Comparison of ENCODE assay signal across 21 cellular contexts in the genomic region with DNA sequence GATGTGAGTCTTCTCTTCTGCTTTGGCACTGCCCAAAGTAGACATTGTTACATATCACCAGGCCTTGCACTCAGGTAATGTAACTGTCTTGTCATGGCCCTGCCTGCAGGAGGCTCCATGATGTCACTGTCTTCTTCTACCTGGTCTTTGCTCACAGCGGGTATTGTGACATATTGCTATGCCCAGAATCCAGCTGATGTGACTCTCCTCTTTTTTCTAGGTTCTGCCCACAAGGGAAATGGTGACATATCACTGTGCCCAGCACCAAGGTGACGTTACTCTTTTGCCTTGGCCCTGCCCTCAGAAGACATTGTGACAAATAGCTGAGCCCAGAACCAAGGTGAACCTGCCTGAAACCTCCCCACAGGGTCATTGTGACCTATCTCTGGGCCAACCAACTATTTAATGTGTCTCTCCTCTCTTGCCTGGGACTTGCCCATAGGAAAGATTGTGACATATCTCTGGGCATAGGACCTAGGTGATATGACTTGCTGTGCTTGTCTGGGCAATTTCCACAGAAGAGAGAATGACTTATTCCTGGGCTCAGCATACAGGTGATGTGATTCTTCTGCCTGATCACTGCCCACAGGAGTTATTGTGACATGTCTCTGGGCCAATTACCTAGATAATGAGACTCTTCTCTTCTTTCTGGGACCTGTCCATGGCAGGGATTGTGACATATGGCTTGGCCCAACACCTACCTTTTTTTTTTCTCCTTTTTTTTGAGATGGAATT. TPM values are rescaled to one million over a fixed set of nuclear protein-coding genes. Genes with fewer than 3 reads are reported as not detected.
DNase-seq lines count a peak whose midpoint lies in the region; ATAC-seq and TF ChIP-seq lines count a peak whose summit lies in the region.
"Had no signal": no experiment of that assay in that cellular context is flagged by ENCODE, and none has a peak within 500 bp of the region (broad histone marks: within the 10 kb centered on the region; RNA-seq: fewer than 3 reads in every experiment).

No MANE protein-coding gene starts in this region.

- H3K4me1 ChIP-seq in esophagus squamous epithelium (peaks cover 0 to 13% (median 0%) of the 10 kb centered on the region in 3 donors), tibial nerve (no peaks in the 10 kb centered on the region)
- H3K4me1 ChIP-seq: body of pancreas, pancreas had no signal

- no peaks in the 10 kb centered on the region for H4K20me1 ChIP-seq in SU-DHL-6 (ENCODE audit: low read depth, low read length)

- intact Hi-C loops in activated CD4-positive, alpha-beta T cell treated with anti-CD3 and anti-CD28 coated beads for 36 hours (cut with DNase I, micrococcal nuclease) = loop anchor here in 1 of 2 experiments (5.0 kb wide), 1 partner anchor 308 kb away; no protein-coding TSS in a partner anchor
- intact Hi-C loops in esophagus squamous epithelium (cut with DNase I) = no loop called here

- in situ Hi-C loops in G401 (cut with HindIII; ENCODE audit: low sequenced_read_pairs) = no loop called here

- CTCF ChIA-PET in activated CD4-positive, alpha-beta T cell treated with anti-CD3 and anti-CD28 coated beads for 36 hours (lab: Charles Lee) = interaction anchor here (0.6 to 0.7 kb wide), 2 partner anchors 14 to 680 kb away, joined by 3 read pairs; no protein-coding TSS in a partner anchor

- POLR2A ChIA-PET in activated CD4-positive, alpha-beta T cell treated with anti-CD3 and anti-CD28 coated beads for 36 hours (lab: Charles Lee) = no interaction called here

- peak; percentile 11 for DNase-seq in activated CD4-positive, alpha-beta T cell treated with anti-CD3 and anti-CD28 coated beads for 36 hours
- DNase-seq in activated CD4-positive, alpha-beta T cell treated with anti-CD3 and anti-CD28 coated beads for 4 hours = no peak
- DNase-seq in GF-D8 (lab: John Stamatoyannopoulos, UW) = peak; percentile 46
- DNase-seq in esophagus squamous epithelium (lab: John Stamatoyannopoulos, UW) = no peak
- no peak for DNase-seq in AML-193 (lab: John Stamatoyannopoulos, UW)
- no peak for DNase-seq in tibial nerve (ENCODE audit: low spot score in 2 of 2)
- no peak for DNase-seq in G401 (ENCODE audit: low spot score)
- DNase-seq: activated CD4-positive, alpha-beta T cell treated with anti-CD3 and anti-CD28 coated beads, Interleukin-2, amount 50 U/mL, for 4 hours; activated gamma-delta T cell treated with Interleukin-2 at 50 U/mL for 16 hours; body of pancreas; CD4-positive, CD25-positive, alpha-beta regulatory T cell; effector CD8-positive, alpha-beta T cell; GM23248; left ventricle myocardium superior; NCI-H1436 treated with DMSO at 0.1 percent for 48 hours; NCI-H524 treated with DMSO at 0.1 percent for 48 hours; pancreas; stimulated activated naive CD4-positive, alpha-beta T cell; T-helper 9 cell had no signal

- H3K9ac ChIP-seq in SU-DHL-6 (ENCODE audit: low read length) = no peak overlapping the region
- H3K9ac ChIP-seq: GM23248 had no signal

- 54 to 83% methylated on average over 2 of the region's 2 CpGs for WGBS in esophagus squamous epithelium, 2 donors
- WGBS in tibial nerve, 2 donors = 50 to 69% methylated on average over 2 of the region's 2 CpGs

- no peaks in the 10 kb centered on the region for H3K36me3 Mint-ChIP-seq in activated CD4-positive, alpha-beta T cell treated with anti-CD3 and anti-CD28 coated beads for 36 hours (ENCODE audit: low read depth)
- H3K36me3 Mint-ChIP-seq: CD4-positive, CD25-positive, alpha-beta regulatory T cell had no signal

- H3K27ac Mint-ChIP-seq in activated CD4-positive, alpha-beta T cell treated with anti-CD3 and anti-CD28 coated beads for 36 hours = no peak overlapping the region
- H3K27ac Mint-ChIP-seq: nephron had no signal

- H3F3A ChIP-seq in SU-DHL-6 (ENCODE audit: insufficient read depth) = no peaks in the 10 kb centered on the region

- TF ChIP-seq EP300 in tibial nerve (IDR thresholded peaks at IDR 0.05) = no peak

- no peaks in the 10 kb centered on the region for H3K79me2 ChIP-seq in SU-DHL-6 (ENCODE audit: insufficient read depth, low read length)

- peak; percentile 43 for ATAC-seq in activated CD4-positive, alpha-beta T cell treated with anti-CD3 and anti-CD28 coated beads for 36 hours
- ATAC-seq: body of pancreas, left ventricle myocardium superior, pancreas had no signal

- H3K4me1 Mint-ChIP-seq in activated CD4-positive, alpha-beta T cell treated with anti-CD3 and anti-CD28 coated beads for 36 hours = no peaks in the 10 kb centered on the region
- H3K4me1 Mint-ChIP-seq: CD4-positive, CD25-positive, alpha-beta regulatory T cell; nephron had no signal

- no peaks in the 10 kb centered on the region for H3K9me2 ChIP-seq in SU-DHL-6 (replicated peaks; ENCODE audit: insufficient read depth, low read length)

- H3K9me3 Mint-ChIP-seq in activated CD4-positive, alpha-beta T cell treated with anti-CD3 and anti-CD28 coated beads for 36 hours (ENCODE audit: low read depth) = no peaks in the 10 kb centered on the region

- no peak overlapping the region for H2AFZ ChIP-seq in SU-DHL-6 (ENCODE audit: low read depth, low read length, severe bottlenecking)
- H2AFZ ChIP-seq: GM23248 had no signal

- H3K36me3 ChIP-seq in SU-DHL-6 (ENCODE audit: low read length) (no peaks in the 10 kb centered on the region), esophagus squamous epithelium (no peaks in the 10 kb centered on the region), tibial nerve (no peaks in the 10 kb centered on the region)
- H3K36me3 ChIP-seq: pancreas had no signal

- TF ChIP-seq CTCF in SU-DHL-6 (IDR thresholded peaks at IDR 0.05; ENCODE audit: insufficient read depth, low read length, poor library complexity, severe bottlenecking) (peak; percentile 40), esophagus squamous epithelium (IDR thresholded peaks at IDR 0.05) (peak in 1 of 6 experiments; percentile 9), tibial nerve (IDR thresholded peaks at IDR 0.05) (no peak)

- no peak overlapping the region for H3K4me3 Mint-ChIP-seq in activated CD4-positive, alpha-beta T cell treated with anti-CD3 and anti-CD28 coated beads for 36 hours
- H3K4me3 Mint-ChIP-seq: CD4-positive, CD25-positive, alpha-beta regulatory T cell; nephron had no signal

- H3K27me3 Mint-ChIP-seq in activated CD4-positive, alpha-beta T cell treated with anti-CD3 and anti-CD28 coated beads for 36 hours = no peaks in the 10 kb centered on the region
- H3K27me3 Mint-ChIP-seq: CD4-positive, CD25-positive, alpha-beta regulatory T cell had no signal

- no peak overlapping the region for H3K27ac ChIP-seq in SU-DHL-6 (ENCODE audit: low read depth, low read length)
- H3K27ac ChIP-seq in esophagus squamous epithelium = peak overlapping the region; percentile 14 to 75 (median 59)
- H3K27ac ChIP-seq in tibial nerve = no peak overlapping the region
- H3K27ac ChIP-seq: body of pancreas, GM23248, pancreas had no signal

- TF ChIP-seq POLR2A in esophagus squamous epithelium (IDR thresholded peaks at IDR 0.05) = no peak
- no peak for TF ChIP-seq POLR2A in tibial nerve (IDR thresholded peaks at IDR 0.05)

- H3K9me3 ChIP-seq in SU-DHL-6 (ENCODE audit: insufficient read depth, low read length) (no peaks in the 10 kb centered on the region), esophagus squamous epithelium (no peaks in the 10 kb centered on the region), tibial nerve (no peaks in the 10 kb centered on the region)
- H3K9me3 ChIP-seq: body of pancreas, pancreas had no signal

- H3K4me3 ChIP-seq in SU-DHL-6 (ENCODE audit: insufficient read depth, low read length, poor library complexity, severe bottlenecking) (no peak overlapping the region), esophagus squamous epithelium (no peak overlapping the region), tibial nerve (no peak overlapping the region)
- H3K4me3 ChIP-seq: body of pancreas, GM23248, pancreas had no signal

- H3K27me3 ChIP-seq in SU-DHL-6 (ENCODE audit: low read length) (no peaks in the 10 kb centered on the region), esophagus squamous epithelium (no peaks in the 10 kb centered on the region), tibial nerve (no peaks in the 10 kb centered on the region)
- H3K27me3 ChIP-seq: body of pancreas, pancreas had no signal

- no peak overlapping the region for H3K4me2 ChIP-seq in SU-DHL-6 (ENCODE audit: low read depth, low read length, poor library complexity, severe bottlenecking)

RNA-seq across cellular contexts. Expression of gene ZNF107, which starts 26.5 kb away (rescaled TPM):
- total RNA-seq in activated CD4-positive, alpha-beta T cell treated with anti-CD3 and anti-CD28 coated beads for 36 hours = 10 to 100 TPM; 16.5 to 19.7 TPM
- total RNA-seq in esophagus squamous epithelium (1 to 10 TPM; 3.3 to 6.5 (median 4.6) TPM), tibial nerve (1 to 10 TPM; 3.6 to 9.0 (median 6.4) TPM)
- 4.1 and 7.5 TPM in 2 replicates for total RNA-seq in G401 (2014; rRNA removed; shearing (Covaris generic))

Comparison
In these comparisons a context has a peak if more than half of its experiments do, and no peak if none do; other contexts are left out.
1. DNase-seq: peak in activated CD4-positive, alpha-beta T cell treated with anti-CD3 and anti-CD28 coated beads for 36 hours (single experiment) and GF-D8 (single experiment); none in activated CD4-positive, alpha-beta T cell treated with anti-CD3 and anti-CD28 coated beads for 4 hours (0 of 2), esophagus squamous epithelium (single experiment), AML-193 (0 of 2), tibial nerve (0 of 2) and G401 (single experiment).
2. H3K27ac ChIP-seq: peak in esophagus squamous epithelium (4 of 4); none in SU-DHL-6 (single experiment) and tibial nerve (0 of 4).